ENCODE assay signal across 8 cellular contexts in genomic region chr3:100047455-100048141, GRCh38.
A peak's percentile ranks its signal among the peaks of the same experiment; 100 is the strongest.
DNase-seq lines count a peak whose midpoint lies in the region; ATAC-seq and TF ChIP-seq lines count a peak whose summit lies in the region.

No MANE protein-coding gene starts in this region.

- no TSS peak for BruUV-seq in mammary epithelial cell (replicated peaks; lab: Mats Ljungman, UMichigan)

- H3K27me3 Mint-ChIP-seq in activated naive CD4-positive, alpha-beta T cell treated with anti-CD3 and anti-CD28 coated beads, Interleukin-2, amount 10 ng/mL, durations not matched to agents 7 days and 5 days = no peaks in the 10 kb centered on the region

- H3K79me2 ChIP-seq in mammary epithelial cell (ENCODE audit: insufficient read depth, low read length) = no peaks in the 10 kb centered on the region

- H3K36me3 Mint-ChIP-seq in activated naive CD4-positive, alpha-beta T cell treated with anti-CD3 and anti-CD28 coated beads, Interleukin-2, amount 50 U/mL, for 72 hours = no peaks in the 10 kb centered on the region
- no peaks in the 10 kb centered on the region for H3K36me3 Mint-ChIP-seq in activated naive CD4-positive, alpha-beta T cell treated with anti-CD3 and anti-CD28 coated beads, Interleukin-2, amount 10 ng/mL, durations not matched to agents 7 days and 5 days

- peaks cover 8% of the 10 kb centered on the region for H3K4me1 Mint-ChIP-seq in activated naive CD4-positive, alpha-beta T cell treated with anti-CD3 and anti-CD28 coated beads, Interleukin-2, amount 10 ng/mL, durations not matched to agents 7 days and 5 days

- H3K27me3 ChIP-seq in mammary epithelial cell (ENCODE audit: insufficient read depth, low read length) = no peaks in the 10 kb centered on the region
- H3K27me3 ChIP-seq in muscle layer of duodenum (ENCODE audit: low read depth, low read length) = no peaks in the 10 kb centered on the region
- no peaks in the 10 kb centered on the region for H3K27me3 ChIP-seq in ovary

- CTCF ChIA-PET in activated naive CD4-positive, alpha-beta T cell treated with anti-CD3 and anti-CD28 coated beads, Interleukin-2, amount 10 ng/mL, durations not matched to agents 7 days and 5 days (lab: Charles Lee) = interaction anchor here (0.6 to 1.7 kb wide), 6 partner anchors 8 to 216 kb away, joined by 3 to 6 read pairs (median 3); no protein-coding TSS in a partner anchor
- CTCF ChIA-PET in mammary epithelial cell (lab: Charles Lee; ENCODE audit: low non-redundant PET) = no interaction called here

- H3K4me3 Mint-ChIP-seq in activated naive CD4-positive, alpha-beta T cell treated with anti-CD3 and anti-CD28 coated beads, Interleukin-2, amount 10 ng/mL, durations not matched to agents 7 days and 5 days = no peak overlapping the region

- H3K4me3 ChIP-seq in NB4 (ENCODE audit: low read depth, low read length) (no peak overlapping the region), mammary epithelial cell (replicated peaks in 1 of 3; ENCODE audit: insufficient read depth in 1 of 3, low read depth in 2 of 3, low read length in 3 of 3) (peak overlapping the region in 1 of 3 experiments; percentile 5), muscle layer of duodenum (ENCODE audit: low read depth in 1 of 2, low read length in 2 of 2) (peak overlapping the region; percentile 11 to 18), ovary (no peak overlapping the region)

- TF ChIP-seq CTCF in NB4 (IDR thresholded peaks at IDR 0.05; ENCODE audit: low read depth, low read length) = no peak
- TF ChIP-seq CTCF in mammary epithelial cell (conservative IDR thresholded peaks at IDR 0.05 in 1 of 2, IDR thresholded peaks at IDR 0.05 in 1 of 2; ENCODE audit: extremely low read depth in 1 of 2, insufficient read depth in 1 of 2, low read depth in 1 of 2, low read length in 2 of 2) = no peak
- no peak for TF ChIP-seq CTCF in ovary (IDR thresholded peaks at IDR 0.05)

- H2AFZ ChIP-seq in mammary epithelial cell (ENCODE audit: low read depth, low read length) = peak overlapping the region; percentile 57

- in situ Hi-C loops in mammary epithelial cell (cut with MboI; ENCODE audit: low sequenced_read_pairs in 2 of 2) = no loop called here

- no peak for TF ChIP-seq EP300 in ovary (IDR thresholded peaks at IDR 0.05)

- intact Hi-C loops in mammary epithelial cell (cut with micrococcal nuclease) (loop anchor here (10.0 kb wide), 1 partner anchor 173 kb away; no protein-coding TSS in a partner anchor), ovary (cut with DNase I) (loop anchor here in 3 of 4 donors (10.0 kb wide), 2 partner anchors 173 to 193 kb away; no protein-coding TSS in a partner anchor)

- ATAC-seq in activated naive CD4-positive, alpha-beta T cell treated with anti-CD3 and anti-CD28 coated beads, Interleukin-2, amount 50 U/mL, for 72 hours = peak; percentile 91
- ATAC-seq in HG02642 (IDR thresholded peaks at IDR 0.05; ENCODE audit: poor library complexity, unreplicated experiment) = peak; percentile 85

- H3K27ac Mint-ChIP-seq in activated naive CD4-positive, alpha-beta T cell treated with anti-CD3 and anti-CD28 coated beads, Interleukin-2, amount 50 U/mL, for 72 hours = peak overlapping the region; percentile 46 to 72
- no peak overlapping the region for H3K27ac Mint-ChIP-seq in activated naive CD4-positive, alpha-beta T cell treated with anti-CD3 and anti-CD28 coated beads, Interleukin-2, amount 10 ng/mL, durations not matched to agents 7 days and 5 days

- 21% methylated on average over 6 of the region's 6 CpGs for WGBS in mammary epithelial cell (ENCODE audit: low coverage, missing lambda C conversion rate)
- WGBS in ovary, 3 donors = 56 to 77% (median 65%) methylated on average over 6 of the region's 6 CpGs

- no peaks in the 10 kb centered on the region for H3K9me3 ChIP-seq in mammary epithelial cell (replicated peaks; ENCODE audit: insufficient read depth, low read length)
- no peaks in the 10 kb centered on the region for H3K9me3 ChIP-seq in muscle layer of duodenum (ENCODE audit: control insufficient read depth in 1 of 2, low read length in 2 of 2)
- no peaks in the 10 kb centered on the region for H3K9me3 ChIP-seq in ovary

- H3K9ac ChIP-seq in mammary epithelial cell (ENCODE audit: insufficient read depth, low read length) = peak overlapping the region; percentile 53

- H3K9me3 Mint-ChIP-seq in activated naive CD4-positive, alpha-beta T cell treated with anti-CD3 and anti-CD28 coated beads, Interleukin-2, amount 50 U/mL, for 72 hours = no peaks in the 10 kb centered on the region
- H3K9me3 Mint-ChIP-seq in activated naive CD4-positive, alpha-beta T cell treated with anti-CD3 and anti-CD28 coated beads, Interleukin-2, amount 10 ng/mL, durations not matched to agents 7 days and 5 days = no peaks in the 10 kb centered on the region

- H3K36me3 ChIP-seq in mammary epithelial cell (ENCODE audit: insufficient read depth, low read length) (no peaks in the 10 kb centered on the region), muscle layer of duodenum (ENCODE audit: control insufficient read depth in 1 of 2, insufficient read depth in 2 of 2, low read length in 2 of 2) (no peaks in the 10 kb centered on the region), ovary (no peaks in the 10 kb centered on the region)

- H3K4me2 ChIP-seq in mammary epithelial cell (ENCODE audit: insufficient read depth, low read depth, low read length) = peak overlapping the region; percentile 67

- no peak for TF ChIP-seq POLR2A in NB4 (IDR thresholded peaks at IDR 0.05; ENCODE audit: extremely low read depth, insufficient read length)
- TF ChIP-seq POLR2A in ovary (IDR thresholded peaks at IDR 0.05) = no peak

- H3K27ac ChIP-seq in mammary epithelial cell (ENCODE audit: insufficient read depth, low read depth, low read length) = peak overlapping the region; percentile 80
- H3K27ac ChIP-seq in muscle layer of duodenum (ENCODE audit: low read length) = peak overlapping the region; percentile 64
- no peak overlapping the region for H3K27ac ChIP-seq in ovary

- H4K20me1 ChIP-seq in mammary epithelial cell (ENCODE audit: insufficient read depth, low read length) = no peaks in the 10 kb centered on the region

- peaks cover 40% of the 10 kb centered on the region for H3K4me1 ChIP-seq in mammary epithelial cell (ENCODE audit: insufficient read depth, low read length)
- H3K4me1 ChIP-seq in muscle layer of duodenum (ENCODE audit: control insufficient read depth in 1 of 2, insufficient read depth in 2 of 2, low read length in 2 of 2) = peaks cover 12 to 15% of the 10 kb centered on the region in 2 donors
- peaks cover 4% of the 10 kb centered on the region for H3K4me1 ChIP-seq in ovary (ENCODE audit: insufficient read depth)

- peak in 1 of 2 donors; percentile 7 for DNase-seq in activated naive CD4-positive, alpha-beta T cell treated with anti-CD3 and anti-CD28 coated beads, Interleukin-2, amount 50 U/mL, for 72 hours (ENCODE audit: low spot score in 2 of 2)
- no peak for DNase-seq in activated naive CD4-positive, alpha-beta T cell treated with anti-CD3 and anti-CD28 coated beads, Interleukin-2, amount 10 ng/mL, durations not matched to agents 7 days and 5 days
- DNase-seq in NB4 (ENCODE audit: low read depth) = peak; percentile 43
- peak; percentile 97 for DNase-seq in mammary epithelial cell
- no peak for DNase-seq in middle frontal gyrus (ENCODE audit: extremely low spot score, low spot score)
- DNase-seq in ovary = no peak

- dilution Hi-C loops in mammary epithelial cell (cut with HindIII; ENCODE audit: low sequenced_read_pairs) = no loop called here

Comparison
In these comparisons a context has a peak if more than half of its experiments do, and no peak if none do; other contexts are left out.
1. DNase-seq: peak in NB4 (single experiment) and mammary epithelial cell (single experiment); none in activated naive CD4-positive, alpha-beta T cell treated with anti-CD3 and anti-CD28 coated beads, Interleukin-2, amount 10 ng/mL, durations not matched to agents 7 days and 5 days (single experiment), middle frontal gyrus (single experiment) and ovary (0 of 5).
2. H3K4me3 ChIP-seq: peak in muscle layer of duodenum (2 of 2); none in NB4 (single experiment) and ovary (single experiment).
3. H3K27ac ChIP-seq: peak in mammary epithelial cell (single experiment) and muscle layer of duodenum (single experiment); none in ovary (0 of 2).